ENCODE assay signal across 29 cellular contexts in the genomic region with DNA sequence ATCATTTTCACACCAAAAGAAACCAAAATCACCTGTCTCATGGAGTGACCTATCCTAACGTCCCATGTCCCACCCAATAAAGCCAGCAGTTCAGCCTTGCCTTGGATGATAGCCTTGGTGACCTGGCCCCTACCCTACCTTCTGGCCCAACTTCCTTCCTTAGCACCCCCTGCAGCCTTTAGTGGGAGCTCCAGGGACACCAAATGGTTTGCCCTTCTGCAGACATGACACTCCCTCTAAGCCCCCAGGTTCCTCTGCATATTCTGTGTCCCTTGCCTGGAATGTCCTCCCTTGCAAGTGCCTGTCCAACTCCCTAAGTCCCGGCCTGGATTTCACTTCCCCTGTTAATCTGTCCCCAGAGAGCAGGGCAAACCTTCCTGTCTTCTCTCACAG. TPM values are rescaled to one million over a fixed set of nuclear protein-coding genes. Genes with fewer than 3 reads are reported as not detected.
DNase-seq lines count a peak whose midpoint lies in the region; ATAC-seq, FAIRE-seq and TF ChIP-seq lines count a peak whose summit lies in the region.
"Had no signal": no experiment of that assay in that cellular context is flagged by ENCODE, and none has a peak within 500 bp of the region (broad histone marks: within the 10 kb centered on the region; RNA-seq: fewer than 3 reads in every experiment).

No MANE protein-coding gene starts in this region.

- intact Hi-C loops in endothelial cell of umbilical vein (cut with micrococcal nuclease) = no loop called here

- no peak for FAIRE-seq in endothelial cell of umbilical vein (lab: Jason Lieb, UNC)
- FAIRE-seq: D721Med, GM19239 had no signal

- no peaks in the 10 kb centered on the region for H3K27me3 Mint-ChIP-seq in activated T-cell treated with anti-CD3 and anti-CD28 coated beads, Interleukin-2, amount 50 U/mL, for 24 hours
- H3K27me3 Mint-ChIP-seq in type B pancreatic cell = no peaks in the 10 kb centered on the region
- H3K27me3 Mint-ChIP-seq: naive thymus-derived CD8-positive, alpha-beta T cell had no signal

- ATAC-seq in GM19324 (IDR thresholded peaks at IDR 0.05; ENCODE audit: low FRiP score, unreplicated experiment) = no peak
- ATAC-seq: body of pancreas; esophagus mucosa; naive thymus-derived CD8-positive, alpha-beta T cell had no signal

- dilution Hi-C loops in endothelial cell of umbilical vein (cut with MboI; ENCODE audit: extremely low pct_ligation_motif_present, low sequenced_read_pairs) = no loop called here

- peaks cover 85% of the 10 kb centered on the region for H3K36me3 Mint-ChIP-seq in activated T-cell treated with anti-CD3 and anti-CD28 coated beads, Interleukin-2, amount 50 U/mL, for 24 hours (ENCODE audit: low read depth)
- peaks cover 4% of the 10 kb centered on the region for H3K36me3 Mint-ChIP-seq in type B pancreatic cell
- H3K36me3 Mint-ChIP-seq: mesothelial cell of epicardium had no signal

- no peak for TF ChIP-seq POLR2A in endothelial cell of umbilical vein (IDR thresholded peaks at IDR 0.05; ENCODE audit: low read depth, low read length)

- POLR2A ChIA-PET in RWPE1 (lab: Yijun Ruan, JAX; ENCODE audit: low non-redundant PET) (no interaction called here), endothelial cell of umbilical vein (lab: Charles Lee) (no interaction called here)

- peaks cover 0 to 14% of the 10 kb centered on the region in 2 experiments for H3K36me3 ChIP-seq in endothelial cell of umbilical vein (ENCODE audit: control insufficient read depth in 2 of 2, extremely low read depth in 1 of 2, insufficient read depth in 2 of 2, low read length in 2 of 2)

- H3K4me1 ChIP-seq in endothelial cell of umbilical vein (ENCODE audit: control insufficient read depth, extremely low read depth, insufficient read depth, low read length) = peaks cover 24% of the 10 kb centered on the region
- H3K4me1 ChIP-seq: body of pancreas had no signal

- H3K4me3 ChIP-seq in endothelial cell of umbilical vein (replicated peaks in 1 of 3; ENCODE audit: insufficient read depth in 1 of 3, low read depth in 1 of 3, low read length in 3 of 3) = no peak overlapping the region
- H3K4me3 ChIP-seq: body of pancreas, PC-9, right atrium auricular region, SJSA1 had no signal

- no peaks in the 10 kb centered on the region for H3K9me3 ChIP-seq in endothelial cell of umbilical vein (replicated peaks; ENCODE audit: control insufficient read depth, insufficient read depth, low read length)
- H3K9me3 ChIP-seq: body of pancreas, right atrium auricular region, SJSA1 had no signal

- BruUV-seq in endothelial cell of umbilical vein (replicated peaks; lab: Mats Ljungman, UMichigan) = no TSS peak

- TF ChIP-seq CTCF in RWPE1 (conservative IDR thresholded peaks at IDR 0.05; ENCODE audit: low read depth) (no peak), endothelial cell of umbilical vein (IDR thresholded peaks at IDR 0.05; ENCODE audit: extremely low read depth in 1 of 2, insufficient read depth in 1 of 2, low read depth in 1 of 2, low read length in 2 of 2) (no peak), type B pancreatic cell (conservative IDR thresholded peaks at IDR 0.05) (no peak)

- H4K20me1 ChIP-seq in endothelial cell of umbilical vein (replicated peaks; ENCODE audit: control insufficient read depth, extremely low read depth, insufficient read depth, low read length) = no peaks in the 10 kb centered on the region

- H3K9me1 ChIP-seq in endothelial cell of umbilical vein (replicated peaks; ENCODE audit: control insufficient read depth, extremely low read depth, insufficient read depth, low read length) = no peaks in the 10 kb centered on the region

- CTCF ChIA-PET in RWPE1 (lab: Yijun Ruan, JAX) (interaction anchor here (0.6 to 1.8 kb wide), 3 partner anchors 16 to 762 kb away, joined by 3 to 5 read pairs (median 3); no protein-coding TSS in a partner anchor), endothelial cell of umbilical vein (lab: Charles Lee) (interaction anchor here (4.4 kb wide), 1 partner anchor 16 kb away, joined by 19 read pairs; no protein-coding TSS in a partner anchor)

- H3K9ac ChIP-seq in endothelial cell of umbilical vein (replicated peaks; ENCODE audit: extremely low read depth, insufficient read depth, low read length) = no peak overlapping the region

- H3K4me2 ChIP-seq in endothelial cell of umbilical vein (ENCODE audit: insufficient read depth, low read length) = no peak overlapping the region
- H3K4me2 ChIP-seq: PC-9 had no signal

- H2AFZ ChIP-seq in endothelial cell of umbilical vein (ENCODE audit: low read depth, low read length) = no peak overlapping the region
- H2AFZ ChIP-seq: PC-9 had no signal

- H3K4me3 Mint-ChIP-seq in activated T-cell treated with anti-CD3 and anti-CD28 coated beads, Interleukin-2, amount 50 U/mL, for 24 hours = no peak overlapping the region
- H3K4me3 Mint-ChIP-seq in type B pancreatic cell = no peak overlapping the region
- H3K4me3 Mint-ChIP-seq: immature natural killer cell; mesothelial cell of epicardium; naive thymus-derived CD8-positive, alpha-beta T cell had no signal

- H3K4me1 Mint-ChIP-seq in activated T-cell treated with anti-CD3 and anti-CD28 coated beads, Interleukin-2, amount 50 U/mL, for 24 hours (ENCODE audit: low read depth) = peaks cover 1% of the 10 kb centered on the region
- H3K4me1 Mint-ChIP-seq in type B pancreatic cell (ENCODE audit: unreplicated experiment) = peaks cover 11% of the 10 kb centered on the region
- H3K4me1 Mint-ChIP-seq: mesothelial cell of epicardium had no signal

- no peaks in the 10 kb centered on the region for H3K9me3 Mint-ChIP-seq in activated T-cell treated with anti-CD3 and anti-CD28 coated beads, Interleukin-2, amount 50 U/mL, for 24 hours
- H3K9me3 Mint-ChIP-seq in type B pancreatic cell = no peaks in the 10 kb centered on the region
- H3K9me3 Mint-ChIP-seq: immature natural killer cell; mesothelial cell of epicardium; naive thymus-derived CD8-positive, alpha-beta T cell had no signal

- no peak for DNase-seq in activated T-cell treated with anti-CD3 and anti-CD28 coated beads, Interleukin-2, amount 50 U/mL, for 24 hours
- no peak for DNase-seq in activated T-cell treated with anti-CD3 and anti-CD28 coated beads, Interleukin-2, amount 50 U/mL, for 1 hour
- DNase-seq in RWPE1 (ENCODE audit: low spot score) = no peak
- DNase-seq in endothelial cell of umbilical vein (ENCODE audit: low read depth, low spot score) = no peak
- no peak for DNase-seq in type B pancreatic cell (ENCODE audit: extremely low spot score, unreplicated experiment)
- no peak for DNase-seq in NCI-H2196 treated with DMSO at 0.1 percent for 48 hours (lab: John Stamatoyannopoulos, UW; ENCODE audit: unreplicated experiment)
- no peak for DNase-seq in medulla oblongata (ENCODE audit: extremely low spot score)
- DNase-seq: activated CD4-positive, alpha-beta T cell treated with anti-CD3 and anti-CD28 coated beads, Interleukin-2, amount 50 U/mL, for 1 hour; activated CD8-positive, alpha-beta memory T cell treated with anti-CD3 and anti-CD28 coated beads, Interleukin-2, amount 50 U/mL, for 48 hours; activated effector memory CD4-positive, alpha-beta T cell treated with Interleukin-2 at 50 U/mL for 16 hours; body of pancreas; C1 segment of cervical spinal cord; foreskin melanocyte; hippocampal formation; immature natural killer cell; naive thymus-derived CD8-positive, alpha-beta T cell; NCI-H2081; NCI-H446; PC-9; stimulated activated CD4-positive, alpha-beta T cell treated with anti-CD3 and anti-CD28 coated beads, Interleukin-2, amount 100 ng/mL, for 48 hours; stimulated activated naive CD4-positive, alpha-beta T cell had no signal

- no peaks in the 10 kb centered on the region for H3K79me2 ChIP-seq in endothelial cell of umbilical vein (ENCODE audit: control insufficient read depth, insufficient read depth, low read length)

- peak overlapping the region; percentile 59 for H3K27ac Mint-ChIP-seq in activated T-cell treated with anti-CD3 and anti-CD28 coated beads, Interleukin-2, amount 50 U/mL, for 24 hours
- H3K27ac Mint-ChIP-seq in type B pancreatic cell = peak overlapping the region; percentile 50
- H3K27ac Mint-ChIP-seq: mesothelial cell of epicardium had no signal

- H3K27me3 ChIP-seq in endothelial cell of umbilical vein (ENCODE audit: control insufficient read depth in 2 of 2, insufficient read depth in 2 of 2, low read length in 2 of 2) = no peaks in the 10 kb centered on the region
- H3K27me3 ChIP-seq: body of pancreas, right atrium auricular region, SJSA1 had no signal

- H3K27ac ChIP-seq in RWPE1 (peak overlapping the region; percentile 59), endothelial cell of umbilical vein (ENCODE audit: insufficient read depth, low read depth, low read length) (no peak overlapping the region)
- H3K27ac ChIP-seq: body of pancreas, PC-9, right atrium auricular region, SJSA1, VCaP had no signal

TF ChIP-seq in endothelial cell of umbilical vein, 7 proteins besides CTCF, POLR2A, EP300 and RAD21:
- no peak for TF ChIP-seq GATA2 (IDR thresholded peaks at IDR 0.05; ENCODE audit: insufficient read depth, insufficient read length, low read depth, low read length)
- peak; percentile 31 for TF ChIP-seq POLR2AphosphoS5 (IDR thresholded peaks at IDR 0.05; ENCODE audit: insufficient read depth, low read depth, low read length)

RNA-seq across cellular contexts. Expression of a gene that starts 2.2 kb away (rescaled TPM):
- 0.29 and 0.39 TPM in 2 replicates for total RNA-seq in endothelial cell of umbilical vein
- polyA plus RNA-seq in endothelial cell of umbilical vein = 0.14 and 0.25 TPM in 2 replicates
- polyA plus RNA-seq in endothelial cell of umbilical vein (2011; cell fraction: cytosol; rRNA removed) = 0.03 and 0.04 TPM in 2 replicates
- polyA plus RNA-seq in endothelial cell of umbilical vein (2011; cell fraction: nucleus; rRNA removed) = 0.63 and 0.84 TPM in 2 replicates
- 0.27 and 0.40 TPM in 2 replicates for polyA plus RNA-seq in endothelial cell of umbilical vein (2012)
- polyA minus RNA-seq in endothelial cell of umbilical vein = 0.34 and 0.45 TPM in 2 replicates
- polyA minus RNA-seq in endothelial cell of umbilical vein (2011; cell fraction: cytosol; rRNA and poly(A)+ RNA removed) = not detected
- 0.82 and 2.7 TPM in 2 replicates for polyA minus RNA-seq in endothelial cell of umbilical vein (2011; cell fraction: nucleus; rRNA and poly(A)+ RNA removed)
- 0.14 and 0.60 TPM in 2 replicates for total RNA-seq in type B pancreatic cell (ENCODE audit: low replicate concordance)

RNA-seq across cellular contexts. Expression of a gene that starts 39.9 kb away (rescaled TPM):
- 63.8 and 65.8 TPM in 2 replicates for total RNA-seq in endothelial cell of umbilical vein
- 19.2 and 24.9 TPM in 2 replicates for polyA plus RNA-seq in endothelial cell of umbilical vein
- 30.0 and 40.4 TPM in 2 replicates for polyA plus RNA-seq in endothelial cell of umbilical vein (2011; cell fraction: cytosol; rRNA removed)
- polyA plus RNA-seq in endothelial cell of umbilical vein (2011; cell fraction: nucleus; rRNA removed) = 86.3 and 112 TPM in 2 replicates
- polyA plus RNA-seq in endothelial cell of umbilical vein (2012) = 45.4 and 52.0 TPM in 2 replicates
- polyA minus RNA-seq in endothelial cell of umbilical vein = 44.4 and 46.0 TPM in 2 replicates
- 49.9 TPM for polyA minus RNA-seq in endothelial cell of umbilical vein (2011; cell fraction: cytosol; rRNA and poly(A)+ RNA removed)
- 54.9 and 77.7 TPM in 2 replicates for polyA minus RNA-seq in endothelial cell of umbilical vein (2011; cell fraction: nucleus; rRNA and poly(A)+ RNA removed)
- 34.3 and 60.5 TPM in 2 replicates for total RNA-seq in type B pancreatic cell (ENCODE audit: low replicate concordance)
